34 cellular contexts compared by ENCODE assay signal in genomic region chr14:77936138-77936639, GRCh38.
"Had no signal": no experiment of that assay in that cellular context is flagged by ENCODE, and none has a peak within 500 bp of the region (broad histone marks: within the 10 kb centered on the region; RNA-seq: fewer than 3 reads in every experiment).

No MANE protein-coding gene starts in this region.

- H3K9me3 ChIP-seq: MG63 had no signal

- DNase-seq: Karpas-422, Kasumi-1, MG63, MM.1S, MV-4-11, NCI-H1048, NCI-H1092, NCI-H1092 treated with DMSO at 0.1 percent for 48 hours, NCI-H1105, NCI-H1105 treated with DMSO at 0.1 percent for 48 hours, NCI-H1417, NCI-H1417 treated with DMSO at 0.1 percent for 48 hours, NCI-H1436, NCI-H1436 treated with DMSO at 0.1 percent for 48 hours, NCI-H146, NCI-H1694, NCI-H1694 treated with DMSO at 0.1 percent for 48 hours, NCI-H187, NCI-H187 treated with DMSO at 0.1 percent for 48 hours, NCI-H1930, NCI-H2029, NCI-H2029 treated with DMSO at 0.1 percent for 48 hours, NCI-H2081, NCI-H2081 treated with DMSO at 0.1 percent for 48 hours, NCI-H2107, NCI-H2171, NCI-H2171 treated with DMSO at 0.1 percent for 48 hours, NCI-H2227 treated with DMSO at 0.1 percent for 48 hours, NCI-H226, NCI-H345, NCI-H446, NCI-H446 treated with DMSO at 0.1 percent for 48 hours, NCI-H510A, NCI-H510A treated with DMSO at 0.1 percent for 48 hours had no signal

- H3K27me3 ChIP-seq: MG63 had no signal

- H3K36me3 ChIP-seq: MG63 had no signal

- H3K4me3 ChIP-seq: MG63 had no signal
